ENCODE assay signal across 23 cellular contexts in the genomic region with DNA sequence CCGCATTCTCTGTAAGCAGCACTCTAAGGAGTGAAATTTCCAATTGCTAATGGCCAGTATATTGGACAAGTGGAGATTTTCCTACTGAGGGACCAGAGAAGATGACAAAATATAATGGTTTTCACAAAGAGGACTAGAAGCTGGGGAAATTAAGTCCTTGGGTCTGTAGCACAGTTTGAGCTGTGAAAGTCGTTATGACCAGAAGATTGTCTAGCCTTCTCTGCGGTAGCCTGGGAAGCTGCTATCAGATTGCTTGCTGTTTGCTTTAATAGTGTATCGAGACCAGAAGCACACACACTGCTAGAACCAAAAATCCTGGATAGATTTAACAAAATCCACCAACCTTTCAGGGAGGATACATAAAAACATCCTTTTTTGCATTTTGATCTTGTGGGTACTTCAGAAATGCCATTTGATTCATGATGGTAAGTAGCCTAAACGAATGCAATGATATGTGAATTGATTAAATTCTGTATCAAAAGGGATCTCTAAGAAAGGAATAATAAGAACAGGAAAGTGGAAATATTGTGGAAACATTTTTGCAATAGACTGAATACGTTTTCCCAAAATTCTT. TPM values are rescaled to one million over a fixed set of nuclear protein-coding genes. Genes with fewer than 3 reads are reported as not detected.
"Had no signal": no experiment of that assay in that cellular context is flagged by ENCODE, and none has a peak within 500 bp of the region (broad histone marks: within the 10 kb centered on the region; RNA-seq: fewer than 3 reads in every experiment).

No MANE protein-coding gene starts in this region.

- H3K4me3 Mint-ChIP-seq: activated B cell treated with CpG ODN at 0.5 μM for 24 hours; activated CD4-positive, alpha-beta memory T cell treated with anti-CD3 and anti-CD28 coated beads for 36 hours; activated T-helper 1 cell treated with anti-CD3 and anti-CD28 coated beads, Interleukin-12 subunit alpha, Interleukin-12 subunit beta, Interleukin-2, Interleukin-4 antibody, amounts not matched to agents 30 ng/mL and 10 ng/mL and 1 ng/mL, durations not matched to agents 14 hours and 24 hours and 36 hours; dendritic cell treated with granulocyte-macrophage colony-stimulating factor and Interleukin-4, amounts not matched to agents 40 ng/mL and 50 ng/mL, for 4 days; mesothelial cell of epicardium; nephron; T-helper 2 cell treated with Interferon-gamma antibody and Interleukin-4, amounts not matched to agents 5 μg/mL and 100 μg/mL, for 36 hours had no signal

- ATAC-seq: activated naive CD4-positive, alpha-beta T cell treated with anti-CD3 and anti-CD28 coated beads, Interleukin-2, amount 50 U/mL, for 72 hours; left lobe of liver; right cardiac atrium; stimulated activated naive CD8-positive, alpha-beta T cell treated with anti-CD3 and anti-CD28 coated beads, Interleukin-15, Interleukin-2, amounts not matched to agents 100 U/mL and 50 U/mL, for 24 hours had no signal

- H3K9me3 Mint-ChIP-seq: activated B cell treated with CpG ODN at 0.5 μM for 24 hours; activated CD4-positive, alpha-beta memory T cell treated with anti-CD3 and anti-CD28 coated beads for 36 hours; activated naive CD4-positive, alpha-beta T cell treated with anti-CD3 and anti-CD28 coated beads, Interleukin-2, amount 50 U/mL, for 72 hours; activated T-helper 1 cell treated with anti-CD3 and anti-CD28 coated beads, Interleukin-12 subunit alpha, Interleukin-12 subunit beta, Interleukin-2, Interleukin-4 antibody, amounts not matched to agents 30 ng/mL and 10 ng/mL and 1 ng/mL, durations not matched to agents 14 hours and 24 hours and 36 hours; dendritic cell treated with granulocyte-macrophage colony-stimulating factor and Interleukin-4, amounts not matched to agents 40 ng/mL and 50 ng/mL, for 4 days; nephron; T-helper 2 cell treated with Interferon-gamma antibody and Interleukin-4, amounts not matched to agents 5 μg/mL and 100 μg/mL, for 36 hours had no signal

- DNase-seq: activated B cell treated with CpG ODN at 0.5 μM for 24 hours; activated CD4-positive, alpha-beta memory T cell treated with anti-CD3 and anti-CD28 coated beads for 36 hours; activated CD4-positive, alpha-beta T cell treated with anti-CD3 and anti-CD28 coated beads for 4 hours; activated gamma-delta T cell treated with Interleukin-2 at 50 U/mL for 16 hours; activated T-cell treated with anti-CD3 and anti-CD28 coated beads for 4 hours; adrenal gland; cerebellar nuclear complex; effector CD8-positive, alpha-beta T cell; esophagus squamous epithelium; islet precursor cell; occipital lobe; right cardiac atrium; stimulated activated naive CD8-positive, alpha-beta T cell treated with anti-CD3 and anti-CD28 coated beads, Interleukin-15, Interleukin-2, amounts not matched to agents 100 U/mL and 50 U/mL, for 24 hours; substantia nigra; tibial artery had no signal

- H3K4me1 Mint-ChIP-seq: activated B cell treated with CpG ODN at 0.5 μM for 24 hours, mesothelial cell of epicardium, nephron had no signal

- H3K36me3 Mint-ChIP-seq: activated CD4-positive, alpha-beta memory T cell treated with anti-CD3 and anti-CD28 coated beads for 36 hours; activated naive CD4-positive, alpha-beta T cell treated with anti-CD3 and anti-CD28 coated beads, Interleukin-2, amount 50 U/mL, for 72 hours; mesothelial cell of epicardium had no signal

- H3K27me3 Mint-ChIP-seq: activated B cell treated with CpG ODN at 0.5 μM for 24 hours had no signal

- H3K27ac Mint-ChIP-seq: activated B cell treated with CpG ODN at 0.5 μM for 24 hours; activated CD4-positive, alpha-beta memory T cell treated with anti-CD3 and anti-CD28 coated beads for 36 hours; activated naive CD4-positive, alpha-beta T cell treated with anti-CD3 and anti-CD28 coated beads, Interleukin-2, amount 50 U/mL, for 72 hours; activated T-helper 1 cell treated with anti-CD3 and anti-CD28 coated beads, Interleukin-12 subunit alpha, Interleukin-12 subunit beta, Interleukin-2, Interleukin-4 antibody, amounts not matched to agents 30 ng/mL and 10 ng/mL and 1 ng/mL, durations not matched to agents 14 hours and 24 hours and 36 hours; dendritic cell treated with granulocyte-macrophage colony-stimulating factor and Interleukin-4, amounts not matched to agents 40 ng/mL and 50 ng/mL, for 4 days; mesothelial cell of epicardium; nephron; progenitor cell of endocrine pancreas had no signal

RNA-seq across cellular contexts. Expression of a gene that starts 53.7 kb away (rescaled TPM):
- total RNA-seq: activated CD4-positive, alpha-beta memory T cell treated with anti-CD3 and anti-CD28 coated beads for 36 hours; activated naive CD4-positive, alpha-beta T cell treated with anti-CD3 and anti-CD28 coated beads, Interleukin-2, amount 50 U/mL, for 72 hours had no signal
